Comparison of ENCODE assay signal across 16 cellular contexts in genomic region chr5:64615895-64616294, GRCh38.
A peak's percentile ranks its signal among the peaks of the same experiment; 100 is the strongest.
DNase-seq lines count a peak whose midpoint lies in the region; ATAC-seq and TF ChIP-seq lines count a peak whose summit lies in the region.
"Had no signal": no experiment of that assay in that cellular context is flagged by ENCODE, and none has a peak within 500 bp of the region (broad histone marks: within the 10 kb centered on the region; RNA-seq: fewer than 3 reads in every experiment).

No MANE protein-coding gene starts in this region.

- H3K4me1 ChIP-seq in right atrium auricular region (no peaks in the 10 kb centered on the region), colonic mucosa (no peaks in the 10 kb centered on the region)
- H3K4me1 ChIP-seq: esophagus squamous epithelium, spleen had no signal

- intact Hi-C loops in colonic mucosa (cut with DNase I), result no loop called here

- no peak overlapping the region for H3K9ac ChIP-seq in colonic mucosa (ENCODE audit: low read depth in 2 of 2, low read length in 2 of 2)

- no peaks in the 10 kb centered on the region for H3K36me3 ChIP-seq in right atrium auricular region
- no peaks in the 10 kb centered on the region for H3K36me3 ChIP-seq in colonic mucosa
- H3K36me3 ChIP-seq: esophagus squamous epithelium, heart left ventricle, spleen had no signal

- H3K27ac ChIP-seq in right atrium auricular region (no peak overlapping the region), colonic mucosa (no peak overlapping the region)
- H3K27ac ChIP-seq: esophagus squamous epithelium, heart left ventricle, spleen had no signal

- H3K27me3 ChIP-seq in right atrium auricular region (no peaks in the 10 kb centered on the region), colonic mucosa (no peaks in the 10 kb centered on the region)
- H3K27me3 ChIP-seq: esophagus squamous epithelium, heart left ventricle had no signal

- H3K9me3 ChIP-seq in right atrium auricular region (no peaks in the 10 kb centered on the region), colonic mucosa (no peaks in the 10 kb centered on the region)
- H3K9me3 ChIP-seq: esophagus squamous epithelium, heart left ventricle, spleen had no signal

- ATAC-seq in GM18520 (IDR thresholded peaks at IDR 0.05; ENCODE audit: unreplicated experiment), result peak; percentile 49
- ATAC-seq in GM21447 (IDR thresholded peaks at IDR 0.05; ENCODE audit: unreplicated experiment), result peak; percentile 69
- ATAC-seq in HG02981 (IDR thresholded peaks at IDR 0.05; ENCODE audit: unreplicated experiment), result peak; percentile 89
- ATAC-seq in HG03521 (IDR thresholded peaks at IDR 0.05; ENCODE audit: unreplicated experiment), result peak; percentile 43
- ATAC-seq: heart left ventricle; stimulated activated naive CD8-positive, alpha-beta T cell treated with anti-CD3 and anti-CD28 coated beads, Interleukin-15, amount 100 ng/mL, for 72 hours had no signal

- no peak for TF ChIP-seq CTCF in right atrium auricular region (IDR thresholded peaks at IDR 0.05)
- no peak for TF ChIP-seq CTCF in colonic mucosa (IDR thresholded peaks at IDR 0.05)

- DNase-seq in right atrium auricular region (ENCODE audit: low spot score) (no peak), NCI-H2227 treated with DMSO at 0.1 percent for 48 hours (lab: John Stamatoyannopoulos, UW) (no peak), colonic mucosa (no peak), NCI-H446 treated with DMSO at 0.1 percent for 48 hours (lab: John Stamatoyannopoulos, UW) (no peak)
- DNase-seq: activated gamma-delta T cell; EL; esophagus squamous epithelium; heart left ventricle; Karpas-422; OCI-M1; spleen; stimulated activated naive CD8-positive, alpha-beta T cell treated with anti-CD3 and anti-CD28 coated beads, Interleukin-15, amount 100 ng/mL, for 72 hours had no signal

- H3K4me3 ChIP-seq in right atrium auricular region, result no peak overlapping the region
- no peak overlapping the region for H3K4me3 ChIP-seq in colonic mucosa
- H3K4me3 ChIP-seq: esophagus squamous epithelium, heart left ventricle, spleen had no signal
